In genomic region chr14:25055998-25056687, GRCh38 we compare ENCODE assay signal across 24 cellular contexts. TPM values are rescaled to one million over a fixed set of nuclear protein-coding genes. Genes with fewer than 3 reads are reported as not detected.
A peak's percentile ranks its signal among the peaks of the same experiment; 100 is the strongest.
DNase-seq lines count a peak whose midpoint lies in the region; ATAC-seq and FAIRE-seq lines count a peak whose summit lies in the region.
"Had no signal": no experiment of that assay in that cellular context is flagged by ENCODE, and none has a peak within 500 bp of the region (broad histone marks: within the 10 kb centered on the region; RNA-seq: fewer than 3 reads in every experiment).

No MANE protein-coding gene starts in this region.

- FAIRE-seq in small intestine (lab: Jason Lieb, UNC): no peak

- DNase-seq in HS-5 (ENCODE audit: low read depth): peak; percentile 38
- peak; percentile 42 for DNase-seq in fibroblast of gingiva (ENCODE audit: low read depth)
- peak; percentile 17 for DNase-seq in small intestine
- no peak for DNase-seq in SK-N-DZ (ENCODE audit: low spot score)
- DNase-seq: ACHN; activated CD4-positive, alpha-beta T cell treated with anti-CD3 and anti-CD28 coated beads for 1 hour; activated naive CD4-positive, alpha-beta T cell treated with anti-CD3 and anti-CD28 coated beads, Interleukin-2, amount 10 ng/mL, durations not matched to agents 7 days and 5 days; activated T-cell treated with anti-CD3 and anti-CD28 coated beads, Interleukin-2, amount 50 U/mL, for 4 hours; C1 segment of cervical spinal cord; effector memory CD4-positive, alpha-beta T cell; heart right ventricle; left ventricle myocardium inferior; NCI-H1417 treated with DMSO at 0.1 percent for 48 hours; NCI-H446; ovary; PC-9; SHP77 had no signal

- no peaks in the 10 kb centered on the region for H3K36me3 Mint-ChIP-seq in stimulated activated memory B cell treated with anti-CD40 and anti-IgM and Interleukin-4, amounts not matched to agents 10 μg/mL and 1 μg/mL and 100 μg/mL, for 72 hours
- H3K36me3 Mint-ChIP-seq: activated naive CD4-positive, alpha-beta T cell treated with anti-CD3 and anti-CD28 coated beads, Interleukin-2, amount 10 ng/mL, durations not matched to agents 7 days and 5 days; natural killer cell treated with Interleukin-12 subunit alpha and Interleukin-12 subunit beta and Interleukin-15 and Interleukin-18, amount 100 ng/mL, for 72 hours had no signal

- 35 to 54% (median 41%) methylated on average over 2 of the region's 2 CpGs for WGBS in small intestine, 3 donors

- no peaks in the 10 kb centered on the region for H3K27me3 ChIP-seq in small intestine (ENCODE audit: control insufficient read depth in 2 of 2, insufficient read depth in 2 of 2, low read length in 2 of 2)
- H3K27me3 ChIP-seq: ascending aorta, esophagus muscularis mucosa, ovary had no signal

- H3K36me3 ChIP-seq in small intestine (ENCODE audit: control insufficient read depth in 2 of 2, insufficient read depth in 2 of 2, low read length in 2 of 2): no peaks in the 10 kb centered on the region
- H3K36me3 ChIP-seq: ascending aorta, esophagus muscularis mucosa, heart right ventricle, left ventricle myocardium inferior, ovary had no signal

- H3K4me3 ChIP-seq in small intestine (ENCODE audit: low read depth in 1 of 2, low read length in 2 of 2): no peak overlapping the region
- H3K4me3 ChIP-seq: ascending aorta, esophagus muscularis mucosa, heart right ventricle, left ventricle myocardium inferior, ovary, PC-9 had no signal

- H3K9me3 ChIP-seq in small intestine (ENCODE audit: control insufficient read depth, low read depth): no peaks in the 10 kb centered on the region
- H3K9me3 ChIP-seq: ascending aorta, esophagus muscularis mucosa, heart right ventricle, left ventricle myocardium inferior, ovary had no signal

- no peaks in the 10 kb centered on the region for H3K9me3 Mint-ChIP-seq in stimulated activated memory B cell treated with anti-CD40 and anti-IgM and Interleukin-4, amounts not matched to agents 10 μg/mL and 1 μg/mL and 100 μg/mL, for 72 hours
- H3K9me3 Mint-ChIP-seq: activated naive CD4-positive, alpha-beta T cell treated with anti-CD3 and anti-CD28 coated beads, Interleukin-2, amount 10 ng/mL, durations not matched to agents 7 days and 5 days; activated T-cell treated with anti-CD3 and anti-CD28 coated beads, Interleukin-2, amount 50 U/mL, for 4 hours; natural killer cell treated with Interleukin-12 subunit alpha and Interleukin-12 subunit beta and Interleukin-15 and Interleukin-18, amount 100 ng/mL, for 72 hours had no signal

- peak; percentile 39 for ATAC-seq in GM18508 (IDR thresholded peaks at IDR 0.05; ENCODE audit: insufficient read depth, unreplicated experiment)
- no peak for ATAC-seq in GM21381 (IDR thresholded peaks at IDR 0.05; ENCODE audit: unreplicated experiment)
- no peak for ATAC-seq in stimulated activated memory B cell treated with anti-CD40 and anti-IgM and Interleukin-4, amounts not matched to agents 10 μg/mL and 1 μg/mL and 100 μg/mL, for 72 hours
- no peak for ATAC-seq in HG02571 (IDR thresholded peaks at IDR 0.05; ENCODE audit: unreplicated experiment)
- ATAC-seq: activated T-cell treated with anti-CD3 and anti-CD28 coated beads, Interleukin-2, amount 50 U/mL, for 4 hours; heart right ventricle; natural killer cell treated with Interleukin-12 subunit alpha and Interleukin-12 subunit beta and Interleukin-15 and Interleukin-18, amount 100 ng/mL, for 72 hours had no signal

- no peak overlapping the region for H3K4me3 Mint-ChIP-seq in stimulated activated memory B cell treated with anti-CD40 and anti-IgM and Interleukin-4, amounts not matched to agents 10 μg/mL and 1 μg/mL and 100 μg/mL, for 72 hours
- H3K4me3 Mint-ChIP-seq: activated naive CD4-positive, alpha-beta T cell treated with anti-CD3 and anti-CD28 coated beads, Interleukin-2, amount 10 ng/mL, durations not matched to agents 7 days and 5 days; activated T-cell treated with anti-CD3 and anti-CD28 coated beads, Interleukin-2, amount 50 U/mL, for 4 hours; natural killer cell treated with Interleukin-12 subunit alpha and Interleukin-12 subunit beta and Interleukin-15 and Interleukin-18, amount 100 ng/mL, for 72 hours had no signal

- H3K27me3 Mint-ChIP-seq in stimulated activated memory B cell treated with anti-CD40 and anti-IgM and Interleukin-4, amounts not matched to agents 10 μg/mL and 1 μg/mL and 100 μg/mL, for 72 hours: peaks cover 56% of the 10 kb centered on the region

- H3K27ac ChIP-seq in small intestine (ENCODE audit: low read depth in 1 of 2, low read length in 1 of 2): no peak overlapping the region
- H3K27ac ChIP-seq: ascending aorta, esophagus muscularis mucosa, heart right ventricle, left ventricle myocardium inferior, ovary, PC-9 had no signal

- H3K27ac Mint-ChIP-seq in stimulated activated memory B cell treated with anti-CD40 and anti-IgM and Interleukin-4, amounts not matched to agents 10 μg/mL and 1 μg/mL and 100 μg/mL, for 72 hours: no peak overlapping the region
- H3K27ac Mint-ChIP-seq: activated naive CD4-positive, alpha-beta T cell treated with anti-CD3 and anti-CD28 coated beads, Interleukin-2, amount 10 ng/mL, durations not matched to agents 7 days and 5 days; natural killer cell treated with Interleukin-12 subunit alpha and Interleukin-12 subunit beta and Interleukin-15 and Interleukin-18, amount 100 ng/mL, for 72 hours had no signal

- no peaks in the 10 kb centered on the region for H3K4me1 ChIP-seq in small intestine (ENCODE audit: control insufficient read depth in 2 of 2, insufficient read depth in 1 of 2, low read depth in 1 of 2, low read length in 1 of 2)
- H3K4me1 ChIP-seq: ascending aorta had no signal

- no peaks in the 10 kb centered on the region for H3K4me1 Mint-ChIP-seq in stimulated activated memory B cell treated with anti-CD40 and anti-IgM and Interleukin-4, amounts not matched to agents 10 μg/mL and 1 μg/mL and 100 μg/mL, for 72 hours
- H3K4me1 Mint-ChIP-seq: activated naive CD4-positive, alpha-beta T cell treated with anti-CD3 and anti-CD28 coated beads, Interleukin-2, amount 10 ng/mL, durations not matched to agents 7 days and 5 days had no signal

RNA-seq across cellular contexts. Expression of gene STXBP6, which starts 6.2 kb away (rescaled TPM):
- 10 to 100 TPM; 12.7 to 53.7 (median 23.2) TPM for polyA plus RNA-seq in small intestine
- 8.4 and 9.8 TPM in 2 replicates for polyA plus RNA-seq in SK-N-DZ (2014; cell fraction: cytosol; rRNA removed)
- 2.6 and 3.5 TPM in 2 replicates for polyA plus RNA-seq in SK-N-DZ (2014; cell fraction: nucleus; rRNA removed)
